23 cellular contexts compared by ENCODE assay signal in the genomic region with DNA sequence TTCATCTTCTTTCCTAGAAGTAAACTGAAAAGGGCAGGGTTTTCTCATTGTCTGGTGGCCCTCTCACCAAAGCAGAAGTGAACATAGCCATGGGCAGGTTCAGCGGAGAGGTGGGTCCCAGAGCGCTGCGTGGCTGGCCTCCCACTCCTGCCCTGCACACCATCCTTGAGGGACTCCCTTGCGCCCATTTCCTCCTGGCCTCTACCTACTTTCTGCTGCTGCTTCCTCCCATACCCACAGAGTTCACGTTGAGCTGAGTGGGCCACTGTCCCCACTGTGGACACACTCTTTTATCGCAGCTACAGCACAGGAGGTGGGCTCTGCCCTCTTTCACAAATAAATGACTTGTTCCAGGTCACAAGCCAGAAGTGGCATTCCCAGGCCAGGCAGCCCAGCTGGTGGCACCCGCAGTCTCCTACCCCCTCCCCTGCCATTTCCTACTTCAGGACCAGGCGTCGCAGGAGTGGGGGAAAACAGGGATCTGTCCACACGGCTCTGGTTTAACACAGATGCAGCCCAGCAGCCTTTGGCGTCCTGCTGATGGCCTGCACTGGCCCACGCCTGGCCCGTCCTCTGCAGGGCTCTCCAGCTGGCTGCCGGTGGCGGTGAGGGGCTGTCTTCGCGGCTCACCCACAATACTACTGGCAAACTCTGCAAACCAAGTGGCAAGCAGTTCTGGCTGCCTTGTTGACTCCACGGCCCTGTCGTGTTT.
"Had no signal": no experiment of that assay in that cellular context is flagged by ENCODE, and none has a peak within 500 bp of the region (broad histone marks: within the 10 kb centered on the region; RNA-seq: fewer than 3 reads in every experiment).

No MANE protein-coding gene starts in this region.

- H3K27me3 Mint-ChIP-seq: activated CD4-positive, alpha-beta memory T cell treated with anti-CD3 and anti-CD28 coated beads, Interleukin-2, amount 10 ng/mL, durations not matched to agents 7 days and 5 days had no signal

- H3K36me3 ChIP-seq: colonic mucosa had no signal

- H3K4me3 ChIP-seq: colonic mucosa, left lung, vagina had no signal

- H3K4me3 Mint-ChIP-seq: activated CD4-positive, alpha-beta memory T cell treated with anti-CD3 and anti-CD28 coated beads, Interleukin-2, amount 10 ng/mL, durations not matched to agents 7 days and 5 days; endodermal cell had no signal

- H3K27ac Mint-ChIP-seq: endodermal cell, nephron had no signal

- ATAC-seq: left lung had no signal

- H3K9me3 Mint-ChIP-seq: activated CD4-positive, alpha-beta memory T cell treated with anti-CD3 and anti-CD28 coated beads, Interleukin-2, amount 10 ng/mL, durations not matched to agents 7 days and 5 days; endodermal cell had no signal

- DNase-seq: activated CD4-positive, alpha-beta memory T cell treated with anti-CD3 and anti-CD28 coated beads, Interleukin-2, amount 10 ng/mL, durations not matched to agents 7 days and 5 days; activated CD4-positive, alpha-beta T cell treated with anti-CD3 and anti-CD28 coated beads for 1 hour; activated CD8-positive, alpha-beta memory T cell treated with anti-CD3 and anti-CD28 coated beads, Interleukin-2, amount 50 U/mL, for 48 hours; activated gamma-delta T cell; aorta; brain microvascular endothelial cell; central memory CD4-positive, alpha-beta T cell; colonic mucosa; endodermal cell; midbrain; nucleus accumbens; retina; stimulated activated CD4-positive, alpha-beta T cell treated with anti-CD3 and anti-CD28 coated beads, Interleukin-12 subunit alpha, Interleukin-12 subunit beta, amount 100 ng/mL, for 4 hours; stimulated activated CD4-positive, alpha-beta T cell treated with anti-CD3 and anti-CD28 coated beads, Interleukin-1b, Interleukin-23, amount 100 ng/mL, for 48 hours; stimulated activated CD8-positive, alpha-beta memory T cell treated with anti-CD3 and anti-CD28 coated beads, Interleukin-4, amount 100 ng/mL, for 48 hours; stimulated activated naive CD4-positive, alpha-beta T cell treated with Interleukin-2 at 50 U/mL for 16 hours; SW 1271; trophoblast cell; WERI-Rb-1 had no signal

- H3K9me3 ChIP-seq: colonic mucosa, left lung, vagina had no signal

- H3K27ac ChIP-seq: brain microvascular endothelial cell, colonic mucosa, epithelial cell of prostate, left lung, vagina, WERI-Rb-1 had no signal

- H3K27me3 ChIP-seq: brain microvascular endothelial cell, colonic mucosa, left lung, vagina had no signal
